7 cellular contexts compared by ENCODE assay signal in genomic region chr3:76044601-76045600, GRCh38.
DNase-seq lines count a peak whose midpoint lies in the region; ATAC-seq and TF ChIP-seq lines count a peak whose summit lies in the region.

No MANE protein-coding gene starts in this region.

- peaks cover 41% of the 10 kb centered on the region; the same call in 1 of the 2 replicates for H3K4me1 Mint-ChIP-seq in HFFc6 (ENCODE audit: low read depth)

- H3K4me3 Mint-ChIP-seq in HFFc6 = peak overlapping the region; percentile 38; the same call in 1 of the 2 replicates

- H3K27me3 Mint-ChIP-seq in HFFc6 (ENCODE audit: insufficient read depth) = no peaks in the 10 kb centered on the region; the same call in 1 of the 2 replicates

- peaks cover 5% of the 10 kb centered on the region; the same call in 1 of the 2 replicates for H3K9me3 Mint-ChIP-seq in HFFc6

- peak; percentile 30 for DNase-seq in EH (ENCODE audit: low read depth)
- DNase-seq in HFFc6 = no peak
- DNase-seq in kidney tubule cell (ENCODE audit: low spot score) = peak; percentile 49
- DNase-seq in omental fat pad (ENCODE audit: low spot score) = no peak
- DNase-seq in T-helper 1 cell = no peak

- H3K36me3 Mint-ChIP-seq in HFFc6 (ENCODE audit: low read depth) = no peaks in the 10 kb centered on the region

- TF ChIP-seq CTCF in HFFc6 (IDR thresholded peaks at IDR 0.05) = peak; percentile 76
- TF ChIP-seq CTCF in WI38 (IDR thresholded peaks at IDR 0.05; ENCODE audit: low read depth, low read length) = peak; percentile 30; the same call in 1 of the 2 replicates
- no peak for TF ChIP-seq CTCF in omental fat pad (IDR thresholded peaks at IDR 0.05)

- ATAC-seq in GM19463 (IDR thresholded peaks at IDR 0.05; ENCODE audit: unreplicated experiment) = no peak
- ATAC-seq in omental fat pad (ENCODE audit: low FRiP score) = no peak

- H3K27ac Mint-ChIP-seq in HFFc6 = no peak overlapping the region; the same call in 1 of the 2 replicates

- H3K4me3 ChIP-seq in WI38 (ENCODE audit: low read depth, low read length) = no peak overlapping the region

Comparison
In these comparisons a context has a peak if more than half of its experiments do, and no peak if none do; other contexts are left out.
1. DNase-seq: peak in EH (single experiment) and kidney tubule cell (single experiment); none in HFFc6 (single experiment), omental fat pad (single experiment) and T-helper 1 cell (0 of 5).
2. CTCF ChIP-seq: peak in HFFc6 (single experiment) and WI38 (single experiment); none in omental fat pad (0 of 3).